In the genomic region with DNA sequence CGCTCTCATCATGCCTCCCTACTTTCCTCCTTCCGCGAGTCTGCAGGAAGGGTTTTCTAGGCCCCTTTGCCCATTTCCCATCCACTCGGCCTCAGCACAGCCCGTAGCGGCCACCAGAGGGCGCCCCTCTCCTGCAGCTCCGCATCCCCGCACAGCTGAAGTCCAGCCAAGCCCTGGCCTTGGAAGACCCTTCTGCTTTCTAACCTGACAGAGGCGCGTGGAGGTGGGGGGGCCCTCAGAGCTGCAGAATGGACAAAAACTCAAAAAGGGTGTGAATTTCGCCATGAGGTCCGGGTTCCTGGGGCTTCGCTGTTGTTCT, we compare ENCODE assay signal across 8 cellular contexts.
A peak's percentile ranks its signal among the peaks of the same experiment; 100 is the strongest.
DNase-seq lines count a peak whose midpoint lies in the region; ATAC-seq, FAIRE-seq and TF ChIP-seq lines count a peak whose summit lies in the region.
"Not testable (repeated sequence)": the region's sequence is repeated elsewhere in the genome, so short reads cannot be mapped to it uniquely, and the experiment has no call there.

No MANE protein-coding gene starts in this region.

- ATAC-seq in GM18868 (IDR thresholded peaks at IDR 0.05; ENCODE audit: unreplicated experiment), result peak; percentile 69
- ATAC-seq in GM23338, result peak; percentile 98
- ATAC-seq in HG03432 (IDR thresholded peaks at IDR 0.05; ENCODE audit: unreplicated experiment), result peak; percentile 74
- peak; percentile 54 for ATAC-seq in activated B cell treated with CpG ODN at 0.5 μM for 24 hours (ENCODE audit: low read depth)
- ATAC-seq in K562, result peak; percentile 100
- ATAC-seq in left cardiac atrium, result peak; percentile 77 to 85
- peak; percentile 77 to 85 for ATAC-seq in natural killer cell treated with Interleukin-12 subunit alpha and Interleukin-12 subunit beta and Interleukin-15 and Interleukin-18, amount 100 ng/mL, for 72 hours
- peak; percentile 69 for ATAC-seq in aorta (ENCODE audit: low FRiP score)

- H3K4me2 ChIP-seq in GM23338; K562 (ENCODE audit: insufficient read depth, low read length): not testable (repeated sequence)

- not testable (repeated sequence) for H3K27ac ChIP-seq in GM23338 (ENCODE audit: low read depth); K562 (ENCODE audit: extremely low read depth, low read depth, low read length); aorta (ENCODE audit: low read depth in 1 of 2, low read length in 2 of 2)

- not testable (repeated sequence) for H3K4me3 ChIP-seq in GM23338; K562; aorta (ENCODE audit: low read length in 2 of 2)

- not testable (repeated sequence) for H3K9me2 ChIP-seq in GM23338 (ENCODE audit: insufficient read depth)

- not testable (repeated sequence) for BruUV-seq in K562 (replicated peaks; lab: Mats Ljungman, UMichigan)

- H3K36me3 Mint-ChIP-seq in GM23338 (ENCODE audit: low read depth); activated B cell treated with CpG ODN at 0.5 μM for 24 hours (ENCODE audit: low read depth); natural killer cell treated with Interleukin-12 subunit alpha and Interleukin-12 subunit beta and Interleukin-15 and Interleukin-18, amount 100 ng/mL, for 72 hours: not testable (repeated sequence)

- TF ChIP-seq EP300 in K562 (IDR thresholded peaks at IDR 0.05; ENCODE audit: low read length), result not testable (repeated sequence)

- not testable (repeated sequence) for TF ChIP-seq POLR2A in K562 (conservative IDR thresholded peaks at IDR 0.05)

- FAIRE-seq in K562 (lab: Jason Lieb, UNC), result not testable (repeated sequence)

- H3K4me1 ChIP-seq in GM23338 (ENCODE audit: insufficient read depth); K562 (replicated peaks in 1 of 2; ENCODE audit: control insufficient read depth in 2 of 2, insufficient read depth in 2 of 2, low read length in 2 of 2); aorta (ENCODE audit: control insufficient read depth in 1 of 2, insufficient read depth in 2 of 2, low read length in 2 of 2): not testable (repeated sequence)

- H4K20me1 ChIP-seq in GM23338 (replicated peaks; ENCODE audit: insufficient read depth); K562 (replicated peaks; ENCODE audit: control insufficient read depth, insufficient read depth, low read length): not testable (repeated sequence)

- H3K4me1 Mint-ChIP-seq in GM23338; activated B cell treated with CpG ODN at 0.5 μM for 24 hours; natural killer cell treated with Interleukin-12 subunit alpha and Interleukin-12 subunit beta and Interleukin-15 and Interleukin-18, amount 100 ng/mL, for 72 hours (ENCODE audit: low read depth in 2 of 2): not testable (repeated sequence)

- H3K36me3 ChIP-seq in GM23338 (ENCODE audit: insufficient read depth); K562 (ENCODE audit: control insufficient read depth, insufficient read depth, low read length); aorta (ENCODE audit: control insufficient read depth in 1 of 2, insufficient read depth in 2 of 2, low read length in 1 of 2): not testable (repeated sequence)

- H3F3A ChIP-seq in GM23338 (replicated peaks; ENCODE audit: low read depth), result not testable (repeated sequence)

- WGBS in K562 (ENCODE audit: insufficient coverage, low coverage, missing lambda C conversion rate), result no CpG with 5 or more reads among the region's 14 CpGs
- WGBS in aorta, 2 donors, result no CpG with 5 or more reads among the region's 14 CpGs

- TF ChIP-seq RAD21 in K562 (CRISPR knock-in tag; conservative IDR thresholded peaks at IDR 0.05 in 1 of 2, IDR thresholded peaks at IDR 0.05 in 1 of 2), result not testable (repeated sequence)

- in situ Hi-C loops in K562 (cut with MboI), result loop anchor here (25.0 kb wide), 1 partner anchor 1725 kb away; no protein-coding TSS in a partner anchor

- not testable (repeated sequence) for TF ChIP-seq CTCF in GM23338 (conservative IDR thresholded peaks at IDR 0.05; ENCODE audit: low read depth in 2 of 2); activated B cell treated with CpG ODN at 0.5 μM for 24 hours (IDR thresholded peaks at IDR 0.05); K562 (IDR thresholded peaks at IDR 0.05 in 2 of 3, conservative IDR thresholded peaks at IDR 0.05 in 1 of 3; ENCODE audit: insufficient read depth in 2 of 3, low read depth in 1 of 3, low read length in 3 of 3)

- H3K4me3 Mint-ChIP-seq in GM23338; activated B cell treated with CpG ODN at 0.5 μM for 24 hours; natural killer cell treated with Interleukin-12 subunit alpha and Interleukin-12 subunit beta and Interleukin-15 and Interleukin-18, amount 100 ng/mL, for 72 hours: not testable (repeated sequence)

- H2AFZ ChIP-seq in GM23338; K562 (ENCODE audit: low read depth, low read length): not testable (repeated sequence)

- H3K27me3 ChIP-seq in GM23338 (ENCODE audit: insufficient read depth); K562 (ENCODE audit: control insufficient read depth in 2 of 2, insufficient read depth in 2 of 2, low read length in 2 of 2); aorta (ENCODE audit: control insufficient read depth in 1 of 2, insufficient read depth in 2 of 2, low read length in 1 of 2): not testable (repeated sequence)

- H3K79me2 ChIP-seq in GM23338 (replicated peaks; ENCODE audit: insufficient read depth); K562 (ENCODE audit: control insufficient read depth, insufficient read depth, low read length): not testable (repeated sequence)

- H3K27me3 Mint-ChIP-seq in GM23338 (ENCODE audit: insufficient read depth, low read depth, poor library complexity); activated B cell treated with CpG ODN at 0.5 μM for 24 hours; natural killer cell treated with Interleukin-12 subunit alpha and Interleukin-12 subunit beta and Interleukin-15 and Interleukin-18, amount 100 ng/mL, for 72 hours: not testable (repeated sequence)

- intact Hi-C loops in activated B cell treated with CpG ODN at 0.5 μM for 24 hours (cut with micrococcal nuclease); K562 (cut with micrococcal nuclease); left cardiac atrium (cut with DNase I); aorta (cut with DNase I): not testable (repeated sequence)

- not testable (repeated sequence) for H3K27ac Mint-ChIP-seq in GM23338; activated B cell treated with CpG ODN at 0.5 μM for 24 hours; natural killer cell treated with Interleukin-12 subunit alpha and Interleukin-12 subunit beta and Interleukin-15 and Interleukin-18, amount 100 ng/mL, for 72 hours

- not testable (repeated sequence) for H3K9me1 ChIP-seq in K562 (ENCODE audit: control insufficient read depth, insufficient read depth, low read length)

- H3K9ac ChIP-seq in K562 (ENCODE audit: insufficient read depth in 1 of 2, low read depth in 2 of 2, low read length in 2 of 2), result not testable (repeated sequence)

- not testable (repeated sequence) for H3K9me3 Mint-ChIP-seq in GM23338; activated B cell treated with CpG ODN at 0.5 μM for 24 hours; natural killer cell treated with Interleukin-12 subunit alpha and Interleukin-12 subunit beta and Interleukin-15 and Interleukin-18, amount 100 ng/mL, for 72 hours

- not testable (repeated sequence) for H3K9me3 ChIP-seq in K562 (replicated peaks; ENCODE audit: control insufficient read depth, insufficient read depth, low read depth, low read length); aorta (ENCODE audit: control insufficient read depth, low read length)

- CTCF ChIA-PET in activated B cell treated with CpG ODN at 0.5 μM for 24 hours (lab: Charles Lee); K562 (lab: Yijun Ruan, JAX; ENCODE audit: low intra/inter-chr PET ratio): not testable (repeated sequence)

- DNase-seq in GM23338 (ENCODE audit: low spot score); activated B cell treated with CpG ODN at 0.5 μM for 24 hours; K562 (ENCODE audit: extremely low read depth in 1 of 4, low spot score in 3 of 4); left cardiac atrium; natural killer cell treated with Interleukin-12 subunit alpha and Interleukin-12 subunit beta and Interleukin-15 and Interleukin-18, amount 100 ng/mL, for 72 hours (ENCODE audit: low spot score); aorta: not testable (repeated sequence)

- POLR2A ChIA-PET in activated B cell treated with CpG ODN at 0.5 μM for 24 hours (lab: Charles Lee); K562 (lab: Yijun Ruan, JAX): not testable (repeated sequence)
